ENCODE assay signal across 8 cellular contexts in genomic region chr18:48538531-48539405, GRCh38. TPM values are rescaled to one million over a fixed set of nuclear protein-coding genes. Genes with fewer than 3 reads are reported as not detected.
A peak's percentile ranks its signal among the peaks of the same experiment; 100 is the strongest.
DNase-seq lines count a peak whose midpoint lies in the region; ATAC-seq and TF ChIP-seq lines count a peak whose summit lies in the region.

CTIF (plus strand) TSS chr18:48539031; CDS start chr18:48619566, 80,535 bp downstream.

- peak within 1 kb of the TSS; percentile 93 for H4K8ac ChIP-seq in trophoblast cell (ENCODE audit: low read depth, low read length)

- H3K14ac ChIP-seq in trophoblast cell (ENCODE audit: low read length), result peak within 1 kb of the TSS; percentile 92

- H2BK5ac ChIP-seq in trophoblast cell (ENCODE audit: low read depth, low read length, poor library complexity), result peak within 1 kb of the TSS; percentile 84

- H3K4me2 ChIP-seq in SU-DHL-6 (ENCODE audit: low read depth, low read length, poor library complexity, severe bottlenecking), result peak within 1 kb of the TSS; percentile 47
- peak within 1 kb of the TSS; percentile 95 for H3K4me2 ChIP-seq in trophoblast cell (ENCODE audit: low read length)

- no peaks in the 10 kb centered on the region for H3K9me2 ChIP-seq in SU-DHL-6 (replicated peaks; ENCODE audit: insufficient read depth, low read length)

- H3K9ac ChIP-seq in SU-DHL-6 (ENCODE audit: low read length), result peak within 1 kb of the TSS; percentile 11; the same call in 1 of the 2 replicates
- H3K9ac ChIP-seq in trophoblast cell (ENCODE audit: low read length), result peak within 1 kb of the TSS; percentile 96

- ATAC-seq in HG02678 (IDR thresholded peaks at IDR 0.05; ENCODE audit: unreplicated experiment) (peak; percentile 86), heart right ventricle (peak; percentile 89 to 94 (median 91))

- H3K27ac ChIP-seq in SU-DHL-6 (ENCODE audit: low read depth, low read length) (no peak within 1 kb of the TSS), heart right ventricle (peak within 1 kb of the TSS; percentile 89 to 97 (median 95)), trophoblast cell (ENCODE audit: low read depth, low read length) (peak within 1 kb of the TSS; percentile 63)

- H3K4me1 ChIP-seq in heart right ventricle, result peaks cover 3 to 34% (median 24%) of the 10 kb centered on the region in 9 donors
- H3K4me1 ChIP-seq in trophoblast cell (ENCODE audit: control insufficient read depth in 1 of 2, insufficient read depth in 2 of 2, low read length in 2 of 2), result peaks cover 11 to 21% of the 10 kb centered on the region in 2 experiments

- intact Hi-C loops in heart right ventricle (cut with DNase I), result loop anchor here in 2 of 10 donors (5.0 to 10.0 kb wide), 3 partner anchors 46 to 124 kb away; no protein-coding TSS in a partner anchor

- H2AK5ac ChIP-seq in trophoblast cell (ENCODE audit: low read length), result peak within 1 kb of the TSS; percentile 49

- peak within 1 kb of the TSS; percentile 99 for H4K12ac ChIP-seq in trophoblast cell (ENCODE audit: low read depth, low read length)

- peak within 1 kb of the TSS; percentile 91 for H2BK120ac ChIP-seq in trophoblast cell (ENCODE audit: insufficient read depth, low read length, poor library complexity)

- H2BK12ac ChIP-seq in trophoblast cell (ENCODE audit: low read length), result peak within 1 kb of the TSS; percentile 67

- H3K79me2 ChIP-seq in SU-DHL-6 (ENCODE audit: insufficient read depth, low read length) (no peaks in the 10 kb centered on the region), trophoblast cell (ENCODE audit: control insufficient read depth, insufficient read depth, low read length, poor library complexity) (peaks cover 17% of the 10 kb centered on the region)

- H3K36me3 ChIP-seq in SU-DHL-6 (ENCODE audit: low read length), result no peaks in the 10 kb centered on the region
- no peaks in the 10 kb centered on the region for H3K36me3 ChIP-seq in heart right ventricle
- no peaks in the 10 kb centered on the region for H3K36me3 ChIP-seq in trophoblast cell (ENCODE audit: control insufficient read depth in 1 of 2, insufficient read depth in 2 of 2, low read length in 2 of 2)

- H3K27me3 ChIP-seq in SU-DHL-6 (ENCODE audit: low read length), result no peaks in the 10 kb centered on the region
- H3K27me3 ChIP-seq in heart right ventricle, result no peaks in the 10 kb centered on the region
- H3K27me3 ChIP-seq in trophoblast cell (ENCODE audit: insufficient read depth, low read length), result no peaks in the 10 kb centered on the region

- H2AFZ ChIP-seq in SU-DHL-6 (ENCODE audit: low read depth, low read length, severe bottlenecking) (no peak within 1 kb of the TSS), trophoblast cell (ENCODE audit: insufficient read depth, low read length, poor library complexity) (peak within 1 kb of the TSS; percentile 100)

- no peaks in the 10 kb centered on the region for H4K20me1 ChIP-seq in SU-DHL-6 (ENCODE audit: low read depth, low read length)

- peak within 1 kb of the TSS; percentile 85 for H4K91ac ChIP-seq in trophoblast cell (ENCODE audit: low read depth, low read length)

- H3K79me1 ChIP-seq in trophoblast cell (ENCODE audit: low read length), result peaks cover 19% of the 10 kb centered on the region

- 1 to 2% methylated on average over 47 to 54 of the region's 54 CpGs for WGBS in heart right ventricle, 2 donors
- no CpG with 5 or more reads among the region's 54 CpGs for WGBS in trophoblast cell (ENCODE audit: extremely low coverage, insufficient coverage, insufficient read length)

- TF ChIP-seq CTCF in GM12865 (IDR thresholded peaks at IDR 0.05; ENCODE audit: insufficient read depth, low read depth, low read length, missing control alignments) (no peak), SU-DHL-6 (IDR thresholded peaks at IDR 0.05; ENCODE audit: insufficient read depth, low read length, poor library complexity, severe bottlenecking) (no peak), heart right ventricle (IDR thresholded peaks at IDR 0.05) (peak in 3 of 9 donors; percentile 7 to 15 (median 14))

- H3K9me3 ChIP-seq in SU-DHL-6 (ENCODE audit: insufficient read depth, low read length) (no peaks in the 10 kb centered on the region), heart right ventricle (no peaks in the 10 kb centered on the region), trophoblast cell (ENCODE audit: insufficient read depth, low read depth, low read length) (no peaks in the 10 kb centered on the region)

- no peaks in the 10 kb centered on the region for H3F3A ChIP-seq in SU-DHL-6 (ENCODE audit: insufficient read depth)

- H3K4me3 ChIP-seq in GM12865 (ENCODE audit: low read depth, low read length) (peak within 1 kb of the TSS; percentile 90), SU-DHL-6 (ENCODE audit: insufficient read depth, low read length, poor library complexity, severe bottlenecking) (peak within 1 kb of the TSS; percentile 43), heart right ventricle (peak within 1 kb of the TSS; percentile 72 to 90 (median 88)), trophoblast cell (ENCODE audit: low read depth, low read length) (peak within 1 kb of the TSS; percentile 93)

- no peak within 1 kb of the TSS for H3K23ac ChIP-seq in trophoblast cell (ENCODE audit: low read length)

- H3K4ac ChIP-seq in trophoblast cell (ENCODE audit: low read depth, low read length), result peak within 1 kb of the TSS; percentile 78

- H3K18ac ChIP-seq in trophoblast cell (ENCODE audit: low read length), result peak within 1 kb of the TSS; percentile 93

- peak; percentile 82 for DNase-seq in GM12865 (ENCODE audit: low read depth)
- peak; percentile 96 for DNase-seq in NCI-H128 (lab: John Stamatoyannopoulos, UW; ENCODE audit: unreplicated experiment)
- DNase-seq in amygdala (lab: John Stamatoyannopoulos, UW), result peak in 55 of 56 donors; percentile 57 to 98 (median 93)
- peak; percentile 93 to 97 for DNase-seq in heart right ventricle
- peak; percentile 97 to 98 for DNase-seq in trophoblast cell
- DNase-seq in ureter (ENCODE audit: low spot score), result peak; percentile 96

RNA-seq across cellular contexts. Expression of gene CTIF, which starts in this region (rescaled TPM):
- total RNA-seq in heart right ventricle (10 to 100 TPM; 44.5 to 68.9 (median 58.9) TPM), ureter (62.3 TPM)
- polyA plus RNA-seq in heart right ventricle, result 10 to 100 TPM; 49.7 to 74.1 TPM
- 19.3 and 22.5 TPM in 2 replicates for polyA plus RNA-seq in trophoblast cell (2013)

Comparison
In these comparisons a context has a peak if more than half of its experiments do, and no peak if none do; other contexts are left out.
1. H3K4me3 ChIP-seq: peak in every context shown above with its lines; median percentile 93 in trophoblast cell; 90 in GM12865; 88 in heart right ventricle; 43 in SU-DHL-6.